ENCODE assay signal across 7 cellular contexts in the genomic region with DNA sequence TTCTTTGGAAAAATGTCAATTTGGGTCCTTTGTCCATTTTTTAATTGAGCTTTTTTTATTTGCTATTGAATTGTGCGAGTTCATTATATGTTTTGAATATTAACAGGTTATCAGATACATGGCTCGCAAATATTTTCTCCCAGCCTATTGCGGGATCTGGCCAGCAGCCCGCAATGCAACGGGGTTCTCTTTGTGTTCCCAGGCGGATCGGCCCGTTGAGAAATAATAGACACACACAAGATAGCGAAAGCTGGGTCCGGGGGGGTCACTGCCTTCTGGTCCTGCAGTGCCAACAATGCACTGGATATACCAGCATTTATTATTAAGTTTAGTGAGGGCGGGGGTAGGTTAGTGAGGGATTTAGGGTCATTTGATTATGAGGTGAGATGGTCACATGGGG.
DNase-seq lines count a peak whose midpoint lies in the region; ATAC-seq and TF ChIP-seq lines count a peak whose summit lies in the region.
"Not testable (repeated sequence)": the region's sequence is repeated elsewhere in the genome, so short reads cannot be mapped to it uniquely, and the experiment has no call there.

No MANE protein-coding gene starts in this region.

- not testable (repeated sequence) for H3K27ac ChIP-seq in H9 (ENCODE audit: insufficient read length, low read depth, low read length); PC-9
- H3K27ac ChIP-seq in dorsolateral prefrontal cortex, result peak overlapping the region in 37 of 59 donors; percentile 0 to 85 (median 75)

- not testable (repeated sequence) for H3K27me3 Mint-ChIP-seq in H9 (ENCODE audit: low read depth); activated T-cell treated with anti-CD3 and anti-CD28 coated beads, Interleukin-2, amount 50 U/mL, for 72 hours (ENCODE audit: low read depth); osteocyte (ENCODE audit: unreplicated experiment)

- not testable (repeated sequence) for H2AFZ ChIP-seq in H9 (ENCODE audit: low read length); PC-9

- WGBS in H9 (ENCODE audit: extremely low coverage, insufficient read length, low lambda C conversion rate), result no CpG with 5 or more reads among the region's 11 CpGs

- peaks cover 10% of the 10 kb centered on the region; the same call in 1 of the 2 replicates for H3F3A ChIP-seq in PC-9 (ENCODE audit: insufficient read depth, low read depth)

- BruUV-seq in PC-9 (replicated peaks; lab: Mats Ljungman, UMichigan), result not testable (repeated sequence)

- not testable (repeated sequence) for H4K91ac ChIP-seq in H9 (ENCODE audit: insufficient read length, low read depth, low read length)

- H3K79me2 ChIP-seq in H9 (ENCODE audit: insufficient read depth, low read length); PC-9 (ENCODE audit: low read depth): not testable (repeated sequence)

- CTCF ChIA-PET in PC-9 (lab: Charles Lee), result not testable (repeated sequence)

- not testable (repeated sequence) for H3K4me3 ChIP-seq in BE2C (ENCODE audit: low read depth, low read length); PC-9
- peak overlapping the region in 5 of 59 donors; percentile 0 to 32 (median 14) for H3K4me3 ChIP-seq in dorsolateral prefrontal cortex

- not testable (repeated sequence) for H4K5ac ChIP-seq in H9 (ENCODE audit: insufficient read length, low read depth, low read length)

- H4K8ac ChIP-seq in H9 (replicated peaks; ENCODE audit: insufficient read length, low read depth, low read length), result not testable (repeated sequence)

- not testable (repeated sequence) for ATAC-seq in activated T-cell treated with anti-CD3 and anti-CD28 coated beads, Interleukin-2, amount 50 U/mL, for 72 hours (replicated peaks in 1 of 2); stimulated activated effector memory CD8-positive, alpha-beta T cell treated with anti-CD3 and anti-CD28 coated beads, Interleukin-12 subunit alpha, Interleukin-12 subunit beta, amount 100 ng/mL, for 72 hours

- not testable (repeated sequence) for TF ChIP-seq CTCF in BE2C (IDR thresholded peaks at IDR 0.05; ENCODE audit: low read depth, low read length); H9 (conservative IDR thresholded peaks at IDR 0.05); PC-9 (conservative IDR thresholded peaks at IDR 0.05); dorsolateral prefrontal cortex (IDR thresholded peaks at IDR 0.05 in 54 of 56, conservative IDR thresholded peaks at IDR 0.05 in 2 of 56; ENCODE audit: low read depth in 1 of 56, partially characterized antibody in 56 of 56); osteocyte (IDR thresholded peaks at IDR 0.05)

- H2BK120ac ChIP-seq in H9 (ENCODE audit: low read depth, low read length, poor library complexity, severe bottlenecking), result not testable (repeated sequence)

- not testable (repeated sequence) for H3K23me2 ChIP-seq in H9 (ENCODE audit: insufficient read length, low read depth, low read length, poor library complexity, severe bottlenecking)

- H3K18ac ChIP-seq in H9 (ENCODE audit: insufficient read length, low read depth, low read length), result not testable (repeated sequence)

- not testable (repeated sequence) for H3K9ac ChIP-seq in H9 (ENCODE audit: extremely low read depth, insufficient read length, low read length)

- not testable (repeated sequence) for H3K56ac ChIP-seq in H9 (ENCODE audit: insufficient read length, low read depth, low read length)

- not testable (repeated sequence) for H2AK5ac ChIP-seq in H9 (ENCODE audit: insufficient read length, low read length)

- DNase-seq in BE2C (peak; percentile 26), dorsolateral prefrontal cortex (peak in 2 of 10 donors; percentile 58 to 59)
- DNase-seq in H9; PC-9; activated T-cell treated with anti-CD3 and anti-CD28 coated beads, Interleukin-2, amount 50 U/mL, for 72 hours; osteocyte (ENCODE audit: extremely low spot score, unreplicated experiment); stimulated activated effector memory CD8-positive, alpha-beta T cell treated with anti-CD3 and anti-CD28 coated beads, Interleukin-12 subunit alpha, Interleukin-12 subunit beta, amount 100 ng/mL, for 72 hours (ENCODE audit: low spot score in 2 of 2): not testable (repeated sequence)

- intact Hi-C loops in PC-9 (cut with micrococcal nuclease; ENCODE audit: unreplicated experiment); dorsolateral prefrontal cortex (cut with DNase I): not testable (repeated sequence)

- H3K36me3 Mint-ChIP-seq in H9 (ENCODE audit: insufficient read depth in 1 of 3, low read depth in 3 of 3), result peaks cover 15 to 43% (median 22%) of the 10 kb centered on the region in 3 experiments
- H3K36me3 Mint-ChIP-seq in activated T-cell treated with anti-CD3 and anti-CD28 coated beads, Interleukin-2, amount 50 U/mL, for 72 hours (ENCODE audit: insufficient read depth in 2 of 2), result peaks cover 7 to 24% of the 10 kb centered on the region in 2 donors
- peaks cover 36% of the 10 kb centered on the region for H3K36me3 Mint-ChIP-seq in osteocyte (ENCODE audit: unreplicated experiment)
- peaks cover 100% of the 10 kb centered on the region for H3K36me3 Mint-ChIP-seq in stimulated activated effector memory CD8-positive, alpha-beta T cell treated with anti-CD3 and anti-CD28 coated beads, Interleukin-12 subunit alpha, Interleukin-12 subunit beta, amount 100 ng/mL, for 72 hours

- H3K4me1 Mint-ChIP-seq in H9, result peaks cover 7 to 24% of the 10 kb centered on the region in 2 experiments
- peaks cover 13% of the 10 kb centered on the region for H3K4me1 Mint-ChIP-seq in activated T-cell treated with anti-CD3 and anti-CD28 coated beads, Interleukin-2, amount 50 U/mL, for 72 hours (ENCODE audit: low read depth)
- not testable (repeated sequence) for H3K4me1 Mint-ChIP-seq in osteocyte (ENCODE audit: unreplicated experiment)
- peaks cover 19% of the 10 kb centered on the region for H3K4me1 Mint-ChIP-seq in stimulated activated effector memory CD8-positive, alpha-beta T cell treated with anti-CD3 and anti-CD28 coated beads, Interleukin-12 subunit alpha, Interleukin-12 subunit beta, amount 100 ng/mL, for 72 hours

- H3K4me1 ChIP-seq in BE2C, result peaks cover 14% of the 10 kb centered on the region
- H3K4me1 ChIP-seq in H9 (ENCODE audit: insufficient read depth, low read length), result not testable (repeated sequence)
- peaks cover 13% of the 10 kb centered on the region for H3K4me1 ChIP-seq in PC-9 (replicated peaks; ENCODE audit: insufficient read depth)

- not testable (repeated sequence) for H3K14ac ChIP-seq in H9 (ENCODE audit: insufficient read depth, low read length)

- H2BK20ac ChIP-seq in H9 (ENCODE audit: low read depth, low read length, poor library complexity, severe bottlenecking), result not testable (repeated sequence)

- H3K9me2 ChIP-seq in PC-9 (ENCODE audit: insufficient read depth), result not testable (repeated sequence)

- H3K4ac ChIP-seq in H9 (ENCODE audit: low read depth, low read length), result not testable (repeated sequence)

- not testable (repeated sequence) for H3K27me3 ChIP-seq in BE2C; H9 (ENCODE audit: insufficient read depth, low read length); PC-9 (ENCODE audit: insufficient read depth, low read depth); dorsolateral prefrontal cortex

- not testable (repeated sequence) for H3K9me3 Mint-ChIP-seq in H9; activated T-cell treated with anti-CD3 and anti-CD28 coated beads, Interleukin-2, amount 50 U/mL, for 72 hours; osteocyte (ENCODE audit: unreplicated experiment); stimulated activated effector memory CD8-positive, alpha-beta T cell treated with anti-CD3 and anti-CD28 coated beads, Interleukin-12 subunit alpha, Interleukin-12 subunit beta, amount 100 ng/mL, for 72 hours

- H2BK12ac ChIP-seq in H9 (ENCODE audit: insufficient read length, low read depth, low read length), result not testable (repeated sequence)

- not testable (repeated sequence) for H2BK5ac ChIP-seq in H9 (ENCODE audit: insufficient read length, low read length)

- not testable (repeated sequence) for H3K79me1 ChIP-seq in H9 (ENCODE audit: insufficient read depth, low read depth, low read length, poor library complexity, severe bottlenecking)

- not testable (repeated sequence) for H3K4me3 Mint-ChIP-seq in H9; activated T-cell treated with anti-CD3 and anti-CD28 coated beads, Interleukin-2, amount 50 U/mL, for 72 hours; osteocyte (ENCODE audit: unreplicated experiment); stimulated activated effector memory CD8-positive, alpha-beta T cell treated with anti-CD3 and anti-CD28 coated beads, Interleukin-12 subunit alpha, Interleukin-12 subunit beta, amount 100 ng/mL, for 72 hours

- POLR2A ChIA-PET in PC-9 (lab: Charles Lee; ENCODE audit: unreplicated experiment), result not testable (repeated sequence)

- H3T11ph ChIP-seq in H9 (ENCODE audit: low read length), result not testable (repeated sequence)

- not testable (repeated sequence) for H3K23ac ChIP-seq in H9 (ENCODE audit: insufficient read length, low read depth, low read length)

- H4K20me1 ChIP-seq in H9 (ENCODE audit: control insufficient read depth, insufficient read depth, insufficient read length); PC-9 (ENCODE audit: insufficient read depth): not testable (repeated sequence)

- not testable (repeated sequence) for H3K36me3 ChIP-seq in BE2C; PC-9 (ENCODE audit: low read depth)

- H2BK15ac ChIP-seq in H9 (ENCODE audit: low read depth, low read length), result not testable (repeated sequence)

- not testable (repeated sequence) for H3K4me2 ChIP-seq in H9 (ENCODE audit: insufficient read depth, insufficient read length, low read length)
- 0 out of 2 replicates have a peak overlapping the region, but pooled peaks have one; percentile 13 for H3K4me2 ChIP-seq in PC-9

- H3K27ac Mint-ChIP-seq in H9, result peak overlapping the region in 2 of 3 experiments; percentile 36 to 68; a peak in 3 of 7 replicates
- peak overlapping the region; percentile 79 for H3K27ac Mint-ChIP-seq in activated T-cell treated with anti-CD3 and anti-CD28 coated beads, Interleukin-2, amount 50 U/mL, for 72 hours
- H3K27ac Mint-ChIP-seq in osteocyte (ENCODE audit: unreplicated experiment), result peak overlapping the region; percentile 7
- peak overlapping the region; percentile 52 for H3K27ac Mint-ChIP-seq in stimulated activated effector memory CD8-positive, alpha-beta T cell treated with anti-CD3 and anti-CD28 coated beads, Interleukin-12 subunit alpha, Interleukin-12 subunit beta, amount 100 ng/mL, for 72 hours

- not testable (repeated sequence) for H3K9me3 ChIP-seq in BE2C; H9 (ENCODE audit: control insufficient read depth, low read depth, low read length); PC-9 (ENCODE audit: insufficient read depth, low read depth)

Comparison
In these comparisons a context has a peak if more than half of its experiments do, and no peak if none do; other contexts are left out.
1. H3K27ac Mint-ChIP-seq: peak in every context shown above with its lines; median percentile 79 in activated T-cell treated with anti-CD3 and anti-CD28 coated beads, Interleukin-2, amount 50 U/mL, for 72 hours; 52 in H9; 52 in stimulated activated effector memory CD8-positive, alpha-beta T cell treated with anti-CD3 and anti-CD28 coated beads, Interleukin-12 subunit alpha, Interleukin-12 subunit beta, amount 100 ng/mL, for 72 hours; 7 in osteocyte.